In genomic region chrX:108735680-108736508, GRCh38 we compare ENCODE assay signal across 9 cellular contexts. TPM values are rescaled to one million over a fixed set of nuclear protein-coding genes. Genes with fewer than 3 reads are reported as not detected.
DNase-seq lines count a peak whose midpoint lies in the region; ATAC-seq, FAIRE-seq and TF ChIP-seq lines count a peak whose summit lies in the region.
"Had no signal": no experiment of that assay in that cellular context is flagged by ENCODE, and none has a peak within 500 bp of the region (broad histone marks: within the 10 kb centered on the region; RNA-seq: fewer than 3 reads in every experiment).

No MANE protein-coding gene starts in this region.

- intact Hi-C loops in sigmoid colon (cut with DNase I) = no loop called here

- H3K9me3 Mint-ChIP-seq in glutamatergic neuron (ENCODE audit: unreplicated experiment) = peaks cover 3% of the 10 kb centered on the region
- no peaks in the 10 kb centered on the region for H3K9me3 Mint-ChIP-seq in effector memory CD8-positive, alpha-beta T cell

- H3K4me1 ChIP-seq in sigmoid colon = peaks cover 0 to 15% (median 5%) of the 10 kb centered on the region in 4 donors

- TF ChIP-seq EP300 in sigmoid colon (IDR thresholded peaks at IDR 0.05) = no peak

- peak overlapping the region; percentile 14 to 45 (median 34) for H3K4me3 ChIP-seq in sigmoid colon

- 1 to 3% methylated on average over 81 of the region's 81 CpGs for whole genome bisulfite sequencing in sigmoid colon, 2 donors

- no peak overlapping the region for H3K27ac ChIP-seq in sigmoid colon

- FAIRE-seq in H54 (lab: Jason Lieb, UNC) = no peak

- H3K27me3 ChIP-seq in sigmoid colon = peaks cover 18 to 79% (median 21%) of the 10 kb centered on the region in 3 donors

- no peak for TF ChIP-seq CTCF in glutamatergic neuron (IDR thresholded peaks at IDR 0.05; ENCODE audit: partially characterized antibody, unreplicated experiment)
- TF ChIP-seq CTCF in sigmoid colon (IDR thresholded peaks at IDR 0.05) = no peak

- no peak overlapping the region for H3K27ac Mint-ChIP-seq in glutamatergic neuron (ENCODE audit: unreplicated experiment)
- H3K27ac Mint-ChIP-seq in effector memory CD8-positive, alpha-beta T cell = no peak overlapping the region

- no peaks in the 10 kb centered on the region for H3K9me3 ChIP-seq in sigmoid colon

- peak; percentile 56 for DNase-seq in NCI-H69 (lab: John Stamatoyannopoulos, UW)
- peak; percentile 19 for DNase-seq in glutamatergic neuron
- DNase-seq in sigmoid colon = no peak
- DNase-seq in cerebellum (ENCODE audit: low spot score) = no peak
- DNase-seq in H54 (ENCODE audit: insufficient read length, low spot score) = no peak
- DNase-seq in effector memory CD8-positive, alpha-beta T cell = no peak

- no peaks in the 10 kb centered on the region for H3K36me3 Mint-ChIP-seq in glutamatergic neuron (ENCODE audit: unreplicated experiment)
- H3K36me3 Mint-ChIP-seq in effector memory CD8-positive, alpha-beta T cell (ENCODE audit: insufficient read depth) = no peaks in the 10 kb centered on the region

- peaks cover 9% of the 10 kb centered on the region for H3K27me3 Mint-ChIP-seq in glutamatergic neuron (ENCODE audit: unreplicated experiment)
- H3K27me3 Mint-ChIP-seq in effector memory CD8-positive, alpha-beta T cell = peaks cover 6 to 16% of the 10 kb centered on the region in 2 donors

- H3K36me3 ChIP-seq in sigmoid colon = no peaks in the 10 kb centered on the region

- peak overlapping the region; percentile 82 for H3K4me3 Mint-ChIP-seq in glutamatergic neuron (ENCODE audit: unreplicated experiment)
- no peak overlapping the region for H3K4me3 Mint-ChIP-seq in effector memory CD8-positive, alpha-beta T cell

- no peaks in the 10 kb centered on the region for H3K4me1 Mint-ChIP-seq in glutamatergic neuron (ENCODE audit: low read depth, unreplicated experiment)
- no peaks in the 10 kb centered on the region for H3K4me1 Mint-ChIP-seq in effector memory CD8-positive, alpha-beta T cell (ENCODE audit: low read depth in 2 of 2)

- no peak for TF ChIP-seq POLR2A in sigmoid colon (IDR thresholded peaks at IDR 0.05)
- no peak for TF ChIP-seq POLR2A in H54 (IDR thresholded peaks at IDR 0.05; ENCODE audit: low read depth, low read length)

- ATAC-seq in GM18868 (IDR thresholded peaks at IDR 0.05; ENCODE audit: unreplicated experiment) (peak; percentile 26), GM21786 (IDR thresholded peaks at IDR 0.05; ENCODE audit: unreplicated experiment) (no peak)
- no peak for ATAC-seq in effector memory CD8-positive, alpha-beta T cell (replicated peaks)

RNA-seq across cellular contexts. Expression of gene IRS4, which starts 0.5 kb away (rescaled TPM):
- total RNA-seq in glutamatergic neuron (ENCODE audit: unreplicated experiment) (not detected), sigmoid colon (not detected), cerebellum (6.9 TPM)
- not detected for polyA plus RNA-seq in sigmoid colon
- total RNA-seq: T-helper 2 cell treated with Interferon-gamma antibody and Interleukin-4, amounts not matched to agents 100 ng/mL and 5 ng/mL, for 36 hours had no signal

Comparison
In these comparisons a context has a peak if more than half of its experiments do, and no peak if none do; other contexts are left out.
1. DNase-seq: peak in NCI-H69 (single experiment) and glutamatergic neuron (single experiment); none in sigmoid colon (single experiment), cerebellum (single experiment), H54 (single experiment) and effector memory CD8-positive, alpha-beta T cell (0 of 3).